In the genomic region with DNA sequence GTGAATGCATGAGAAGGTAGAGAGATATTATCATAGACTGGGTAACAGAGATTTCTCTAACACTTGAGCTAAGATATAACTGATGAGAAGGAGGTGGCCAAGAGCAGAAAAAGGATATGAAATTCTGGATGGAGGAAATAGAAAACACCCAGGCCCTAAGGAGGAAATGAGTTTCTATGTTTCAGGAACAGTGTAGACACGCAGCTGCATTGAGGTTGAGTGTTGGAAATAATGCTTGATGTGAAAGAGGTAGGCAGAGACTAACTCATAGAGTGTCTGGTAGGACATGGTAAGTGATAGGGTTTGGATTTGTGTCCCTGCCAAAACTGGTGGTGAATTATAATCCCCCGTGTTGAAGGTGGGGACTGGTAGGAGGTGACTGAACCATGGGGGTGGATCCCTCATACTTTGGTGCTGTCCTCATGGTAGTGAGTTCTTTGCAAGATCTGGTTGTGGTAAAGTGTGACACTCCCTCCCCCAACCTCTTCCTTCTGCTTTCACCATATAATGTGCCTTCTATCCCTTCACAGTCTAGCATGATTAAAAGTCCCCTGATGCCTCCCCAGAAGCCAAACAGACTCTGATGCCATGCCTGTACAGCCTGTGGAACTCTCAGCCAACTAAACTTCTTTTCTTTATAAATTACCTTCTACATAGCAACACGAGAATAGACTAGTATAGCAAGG, we compare ENCODE assay signal across 15 cellular contexts.
"Had no signal": no experiment of that assay in that cellular context is flagged by ENCODE, and none has a peak within 500 bp of the region (broad histone marks: within the 10 kb centered on the region; RNA-seq: fewer than 3 reads in every experiment).

No MANE protein-coding gene starts in this region.

- H3K9me3 Mint-ChIP-seq: nephron had no signal

- H3K27ac Mint-ChIP-seq: activated CD8-positive, alpha-beta memory T cell treated with anti-CD3 and anti-CD28 coated beads, Interleukin-2, amount 10 ng/mL, durations not matched to agents 7 days and 5 days; activated naive CD4-positive, alpha-beta T cell treated with anti-CD3 and anti-CD28 coated beads, Interleukin-2, amount 50 U/mL, for 72 hours; brain; nephron had no signal

- H3K9me3 ChIP-seq: thyroid gland had no signal

- ATAC-seq: activated CD8-positive, alpha-beta memory T cell treated with anti-CD3 and anti-CD28 coated beads, Interleukin-2, amount 10 ng/mL, durations not matched to agents 7 days and 5 days; activated naive CD4-positive, alpha-beta T cell treated with anti-CD3 and anti-CD28 coated beads, Interleukin-2, amount 50 U/mL, for 72 hours; activated T-cell treated with anti-CD3 and anti-CD28 coated beads, Interleukin-2, amount 50 U/mL, for 4 hours; left colon had no signal

- H3K36me3 Mint-ChIP-seq: activated CD8-positive, alpha-beta memory T cell treated with anti-CD3 and anti-CD28 coated beads, Interleukin-2, amount 10 ng/mL, durations not matched to agents 7 days and 5 days; activated naive CD4-positive, alpha-beta T cell treated with anti-CD3 and anti-CD28 coated beads, Interleukin-2, amount 50 U/mL, for 72 hours; brain had no signal

- DNase-seq: activated CD4-positive, alpha-beta T cell treated with anti-CD3 and anti-CD28 coated beads for 1 hour; activated CD4-positive, alpha-beta T cell treated with anti-CD3 and anti-CD28 coated beads, Interleukin-2, amount 50 U/mL, for 48 hours; activated CD8-positive, alpha-beta memory T cell treated with anti-CD3 and anti-CD28 coated beads, Interleukin-2, amount 10 ng/mL, durations not matched to agents 7 days and 5 days; activated effector memory CD4-positive, alpha-beta T cell treated with anti-CD3 and anti-CD28 coated beads, Interleukin-2, amount 50 U/mL, for 16 hours; activated T-cell treated with anti-CD3 and anti-CD28 coated beads, Interleukin-2, amount 50 U/mL, for 4 hours; amniotic stem cell; cerebellar nuclear complex; dermis blood vessel endothelial cell; left colon; mammary epithelial cell; stimulated activated CD4-positive, alpha-beta T cell treated with anti-CD3 and anti-CD28 coated beads, Interleukin-4, amount 100 ng/mL, for 4 hours; thyroid gland had no signal

- H3K4me1 ChIP-seq: thyroid gland had no signal

- H3K27ac ChIP-seq: thyroid gland had no signal

- H3K4me3 Mint-ChIP-seq: activated CD8-positive, alpha-beta memory T cell treated with anti-CD3 and anti-CD28 coated beads, Interleukin-2, amount 10 ng/mL, durations not matched to agents 7 days and 5 days; activated T-cell treated with anti-CD3 and anti-CD28 coated beads, Interleukin-2, amount 50 U/mL, for 4 hours; brain; nephron had no signal

- H3K4me1 Mint-ChIP-seq: activated CD8-positive, alpha-beta memory T cell treated with anti-CD3 and anti-CD28 coated beads, Interleukin-2, amount 10 ng/mL, durations not matched to agents 7 days and 5 days had no signal

- H3K36me3 ChIP-seq: thyroid gland had no signal

- H3K27me3 ChIP-seq: thyroid gland had no signal

- H3K4me3 ChIP-seq: thyroid gland had no signal

- H3K27me3 Mint-ChIP-seq: activated CD8-positive, alpha-beta memory T cell treated with anti-CD3 and anti-CD28 coated beads, Interleukin-2, amount 10 ng/mL, durations not matched to agents 7 days and 5 days; brain had no signal
